1 cellular context compared by ENCODE assay signal in the genomic region with DNA sequence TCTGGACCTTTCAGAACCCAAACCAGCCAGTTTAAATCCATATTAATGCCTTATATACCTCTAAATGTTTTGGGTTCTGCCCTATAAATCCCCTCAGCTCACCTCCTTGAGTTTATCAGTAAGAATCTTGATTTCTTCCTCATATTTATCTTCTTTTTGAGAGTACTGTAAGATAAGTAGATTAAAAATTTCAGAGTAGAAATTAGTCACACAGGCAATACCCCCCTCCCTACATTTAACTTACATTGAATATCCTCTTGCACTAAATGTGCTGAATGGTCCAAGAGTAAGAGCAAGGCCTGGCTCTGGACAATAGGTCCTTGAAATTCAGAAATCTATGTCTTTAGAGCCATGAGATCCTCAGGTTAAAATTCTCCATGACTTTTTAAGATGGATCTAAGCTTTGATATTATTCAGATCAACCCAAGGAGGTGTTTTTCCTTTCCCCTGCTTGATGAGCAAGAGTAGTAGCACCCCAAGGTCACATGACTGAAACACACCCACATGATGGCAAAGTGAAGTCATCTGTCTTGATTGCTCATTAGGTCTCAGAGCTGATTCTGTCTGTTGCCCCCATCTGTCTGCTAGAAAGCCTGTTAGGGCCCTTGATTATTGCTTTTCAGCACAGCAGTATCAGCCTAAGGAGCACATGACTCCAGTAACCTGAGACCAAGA.
TF ChIP-seq lines count a peak whose summit lies in the region.

No MANE protein-coding gene starts in this region.

TF ChIP-seq in GM12878, 131 proteins besides CTCF, POLR2A, EP300 and RAD21:
- TF ChIP-seq, protein P1, sequence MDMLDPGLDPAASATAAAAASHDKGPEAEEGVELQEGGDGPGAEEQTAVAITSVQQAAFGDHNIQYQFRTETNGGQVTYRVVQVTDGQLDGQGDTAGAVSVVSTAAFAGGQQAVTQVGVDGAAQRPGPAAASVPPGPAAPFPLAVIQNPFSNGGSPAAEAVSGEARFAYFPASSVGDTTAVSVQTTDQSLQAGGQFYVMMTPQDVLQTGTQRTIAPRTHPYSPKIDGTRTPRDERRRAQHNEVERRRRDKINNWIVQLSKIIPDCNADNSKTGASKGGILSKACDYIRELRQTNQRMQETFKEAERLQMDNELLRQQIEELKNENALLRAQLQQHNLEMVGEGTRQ (IDR thresholded peaks at IDR 0.05; ENCODE audit: borderline replicate concordance, low read depth, low read length) = peak; percentile 44; the same call in 1 of the 2 replicates
- TF ChIP-seq, protein P2, sequence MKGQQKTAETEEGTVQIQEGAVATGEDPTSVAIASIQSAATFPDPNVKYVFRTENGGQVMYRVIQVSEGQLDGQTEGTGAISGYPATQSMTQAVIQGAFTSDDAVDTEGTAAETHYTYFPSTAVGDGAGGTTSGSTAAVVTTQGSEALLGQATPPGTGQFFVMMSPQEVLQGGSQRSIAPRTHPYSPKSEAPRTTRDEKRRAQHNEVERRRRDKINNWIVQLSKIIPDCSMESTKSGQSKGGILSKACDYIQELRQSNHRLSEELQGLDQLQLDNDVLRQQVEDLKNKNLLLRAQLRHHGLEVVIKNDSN (IDR thresholded peaks at IDR 0.05; ENCODE audit: borderline replicate concordance, extremely low read length, insufficient read depth, low read depth, low read length) = peak; percentile 66
- TF ChIP-seq HDAC6 (IDR thresholded peaks at IDR 0.05; ENCODE audit: unreplicated experiment) (no peak), ATF7 (IDR thresholded peaks at IDR 0.05; ENCODE audit: low read depth) (peak; percentile 45; the same call in 1 of the 2 replicates), RAD51 (IDR thresholded peaks at IDR 0.05) (peak; percentile 93), BHLHE40 (IDR thresholded peaks at IDR 0.05; ENCODE audit: borderline replicate concordance in 1 of 2, low read depth in 2 of 2, low read length in 1 of 2) (peak; percentile 20 to 52; a peak in 1 of 4 replicates), SMC3 (IDR thresholded peaks at IDR 0.05; ENCODE audit: borderline replicate concordance, low read length) (no peak)
